1 cellular context compared by ENCODE assay signal in the genomic region with DNA sequence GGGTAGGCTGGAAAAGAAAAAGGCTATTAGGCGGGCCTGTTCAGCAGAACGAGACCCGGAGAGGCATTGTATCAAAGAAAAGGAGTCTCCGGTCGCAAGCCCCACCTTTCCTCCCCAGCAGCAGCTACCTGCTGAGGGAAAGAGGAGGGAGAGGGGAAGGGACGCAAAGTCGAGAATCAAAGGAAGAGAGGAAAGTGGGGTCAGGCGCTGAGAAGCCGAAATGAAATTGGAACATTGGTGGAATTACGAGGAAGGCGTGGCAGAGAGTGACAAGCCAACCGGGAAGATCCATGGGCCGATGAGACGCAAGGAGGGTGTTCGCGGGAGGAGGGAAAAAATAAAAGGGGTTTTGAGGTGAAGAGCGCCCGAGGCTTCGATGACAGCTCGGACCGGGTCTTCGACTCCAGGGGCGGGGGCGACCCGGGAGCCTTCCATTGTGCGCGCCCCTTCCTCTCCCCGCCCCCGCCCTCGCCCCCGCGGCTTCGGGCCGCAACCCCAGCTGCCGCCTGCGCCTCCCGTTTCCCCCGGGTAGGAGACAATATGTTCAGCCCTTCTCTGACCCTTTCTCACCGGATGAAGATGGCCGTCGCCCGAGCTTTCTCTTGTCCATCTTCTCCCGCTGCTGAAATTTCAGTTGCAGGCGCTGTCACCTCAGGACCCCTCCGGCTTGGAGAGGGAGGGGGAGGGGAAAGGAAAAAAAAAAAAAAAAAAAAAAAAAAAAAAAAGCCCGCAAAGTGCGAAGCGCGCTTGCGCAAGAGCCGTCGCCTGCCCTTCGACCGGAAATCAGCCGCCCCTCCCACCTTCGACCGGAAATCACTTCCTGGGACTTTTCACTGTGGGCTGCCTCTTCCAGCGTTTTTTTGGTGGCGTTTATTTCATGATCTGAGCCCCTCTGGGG.
A peak's percentile ranks its signal among the peaks of the same experiment; 100 is the strongest.
TF ChIP-seq lines count a peak whose summit lies in the region.

A gene with protein sequence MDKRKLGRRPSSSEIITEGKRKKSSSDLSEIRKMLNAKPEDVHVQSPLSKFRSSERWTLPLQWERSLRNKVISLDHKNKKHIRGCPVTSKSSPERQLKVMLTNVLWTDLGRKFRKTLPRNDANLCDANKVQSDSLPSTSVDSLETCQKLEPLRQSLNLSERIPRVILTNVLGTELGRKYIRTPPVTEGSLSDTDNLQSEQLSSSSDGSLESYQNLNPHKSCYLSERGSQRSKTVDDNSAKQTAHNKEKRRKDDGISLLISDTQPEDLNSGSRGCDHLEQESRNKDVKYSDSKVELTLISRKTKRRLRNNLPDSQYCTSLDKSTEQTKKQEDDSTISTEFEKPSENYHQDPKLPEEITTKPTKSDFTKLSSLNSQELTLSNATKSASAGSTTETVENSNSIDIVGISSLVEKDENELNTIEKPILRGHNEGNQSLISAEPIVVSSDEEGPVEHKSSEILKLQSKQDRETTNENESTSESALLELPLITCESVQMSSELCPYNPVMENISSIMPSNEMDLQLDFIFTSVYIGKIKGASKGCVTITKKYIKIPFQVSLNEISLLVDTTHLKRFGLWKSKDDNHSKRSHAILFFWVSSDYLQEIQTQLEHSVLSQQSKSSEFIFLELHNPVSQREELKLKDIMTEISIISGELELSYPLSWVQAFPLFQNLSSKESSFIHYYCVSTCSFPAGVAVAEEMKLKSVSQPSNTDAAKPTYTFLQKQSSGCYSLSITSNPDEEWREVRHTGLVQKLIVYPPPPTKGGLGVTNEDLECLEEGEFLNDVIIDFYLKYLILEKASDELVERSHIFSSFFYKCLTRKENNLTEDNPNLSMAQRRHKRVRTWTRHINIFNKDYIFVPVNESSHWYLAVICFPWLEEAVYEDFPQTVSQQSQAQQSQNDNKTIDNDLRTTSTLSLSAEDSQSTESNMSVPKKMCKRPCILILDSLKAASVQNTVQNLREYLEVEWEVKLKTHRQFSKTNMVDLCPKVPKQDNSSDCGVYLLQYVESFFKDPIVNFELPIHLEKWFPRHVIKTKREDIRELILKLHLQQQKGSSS (minus strand): TSS at position 692 of the 898 bp plus-strand sequence. CDS start 82 bp downstream, at position 610.

TF ChIP-seq in GM12878, 131 proteins besides CTCF, POLR2A, EP300 and RAD21 (continued from another document and continues in another):
- TF ChIP-seq SREBF1 (IDR thresholded peaks at IDR 0.05; ENCODE audit: low read length) (no peak), WRNIP1 (IDR thresholded peaks at IDR 0.05; ENCODE audit: borderline replicate concordance, low read depth, low read length) (no peak), SUPT20H (IDR thresholded peaks at IDR 0.05; ENCODE audit: borderline replicate concordance, control insufficient read depth, low read depth, low read length) (no peak), ASH2L (IDR thresholded peaks at IDR 0.05; ENCODE audit: borderline replicate concordance, low read depth) (peak; percentile 100), BHLHE40 (IDR thresholded peaks at IDR 0.05; ENCODE audit: borderline replicate concordance in 1 of 2, low read depth in 2 of 2, low read length in 1 of 2) (0 out of 4 replicates have a peak, but pooled peaks of 1 of the 2 experiments have one; percentile 33), ESRRA (IDR thresholded peaks at IDR 0.05; ENCODE audit: low read length) (0 out of 2 replicates have a peak, but pooled peaks have one; percentile 31), BCL11A (IDR thresholded peaks at IDR 0.05; ENCODE audit: low read depth, low read length) (no peak), CHD4 (IDR thresholded peaks at IDR 0.05) (no peak), SIN3A (IDR thresholded peaks at IDR 0.05; ENCODE audit: low read depth, low read length) (0 out of 2 replicates have a peak, but pooled peaks have one; percentile 12), TCF7 (IDR thresholded peaks at IDR 0.05; ENCODE audit: borderline replicate concordance) (no peak; the same call in 1 of the 2 replicates), FOXM1 (IDR thresholded peaks at IDR 0.05; ENCODE audit: low read depth, low read length) (peak; percentile 58; the same call in 1 of the 2 replicates), MEF2A (IDR thresholded peaks at IDR 0.05; ENCODE audit: insufficient read depth, low read depth, low read length) (no peak), RBBP5 (conservative IDR thresholded peaks at IDR 0.05) (peak; percentile 99), SPI1 (IDR thresholded peaks at IDR 0.05; ENCODE audit: borderline replicate concordance, insufficient read depth, low read depth, low read length) (no peak), CHD1 (IDR thresholded peaks at IDR 0.05; ENCODE audit: low read depth, low read length) (no peak), TCF12 (IDR thresholded peaks at IDR 0.05; ENCODE audit: low read depth, low read length) (0 out of 2 replicates have a peak, but pooled peaks have one; percentile 9), PAX8 (IDR thresholded peaks at IDR 0.05) (no peak), SMAD5 (IDR thresholded peaks at IDR 0.05; ENCODE audit: low read depth) (no peak), KDM1A (IDR thresholded peaks at IDR 0.05; ENCODE audit: borderline replicate concordance) (no peak), LARP7 (IDR thresholded peaks at IDR 0.05) (no peak), GATAD2B (conservative IDR thresholded peaks at IDR 0.05; ENCODE audit: low read depth) (no peak), SRF (IDR thresholded peaks at IDR 0.05; ENCODE audit: low read depth in 2 of 2, low read length in 2 of 2) (no peak), NBN (IDR thresholded peaks at IDR 0.05) (0 out of 2 replicates have a peak, but pooled peaks have one; percentile 30)
- TF ChIP-seq, protein P1, sequence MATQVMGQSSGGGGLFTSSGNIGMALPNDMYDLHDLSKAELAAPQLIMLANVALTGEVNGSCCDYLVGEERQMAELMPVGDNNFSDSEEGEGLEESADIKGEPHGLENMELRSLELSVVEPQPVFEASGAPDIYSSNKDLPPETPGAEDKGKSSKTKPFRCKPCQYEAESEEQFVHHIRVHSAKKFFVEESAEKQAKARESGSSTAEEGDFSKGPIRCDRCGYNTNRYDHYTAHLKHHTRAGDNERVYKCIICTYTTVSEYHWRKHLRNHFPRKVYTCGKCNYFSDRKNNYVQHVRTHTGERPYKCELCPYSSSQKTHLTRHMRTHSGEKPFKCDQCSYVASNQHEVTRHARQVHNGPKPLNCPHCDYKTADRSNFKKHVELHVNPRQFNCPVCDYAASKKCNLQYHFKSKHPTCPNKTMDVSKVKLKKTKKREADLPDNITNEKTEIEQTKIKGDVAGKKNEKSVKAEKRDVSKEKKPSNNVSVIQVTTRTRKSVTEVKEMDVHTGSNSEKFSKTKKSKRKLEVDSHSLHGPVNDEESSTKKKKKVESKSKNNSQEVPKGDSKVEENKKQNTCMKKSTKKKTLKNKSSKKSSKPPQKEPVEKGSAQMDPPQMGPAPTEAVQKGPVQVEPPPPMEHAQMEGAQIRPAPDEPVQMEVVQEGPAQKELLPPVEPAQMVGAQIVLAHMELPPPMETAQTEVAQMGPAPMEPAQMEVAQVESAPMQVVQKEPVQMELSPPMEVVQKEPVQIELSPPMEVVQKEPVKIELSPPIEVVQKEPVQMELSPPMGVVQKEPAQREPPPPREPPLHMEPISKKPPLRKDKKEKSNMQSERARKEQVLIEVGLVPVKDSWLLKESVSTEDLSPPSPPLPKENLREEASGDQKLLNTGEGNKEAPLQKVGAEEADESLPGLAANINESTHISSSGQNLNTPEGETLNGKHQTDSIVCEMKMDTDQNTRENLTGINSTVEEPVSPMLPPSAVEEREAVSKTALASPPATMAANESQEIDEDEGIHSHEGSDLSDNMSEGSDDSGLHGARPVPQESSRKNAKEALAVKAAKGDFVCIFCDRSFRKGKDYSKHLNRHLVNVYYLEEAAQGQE (IDR thresholded peaks at IDR 0.05; ENCODE audit: low read depth, low read length) = no peak
- TF ChIP-seq, protein P2, sequence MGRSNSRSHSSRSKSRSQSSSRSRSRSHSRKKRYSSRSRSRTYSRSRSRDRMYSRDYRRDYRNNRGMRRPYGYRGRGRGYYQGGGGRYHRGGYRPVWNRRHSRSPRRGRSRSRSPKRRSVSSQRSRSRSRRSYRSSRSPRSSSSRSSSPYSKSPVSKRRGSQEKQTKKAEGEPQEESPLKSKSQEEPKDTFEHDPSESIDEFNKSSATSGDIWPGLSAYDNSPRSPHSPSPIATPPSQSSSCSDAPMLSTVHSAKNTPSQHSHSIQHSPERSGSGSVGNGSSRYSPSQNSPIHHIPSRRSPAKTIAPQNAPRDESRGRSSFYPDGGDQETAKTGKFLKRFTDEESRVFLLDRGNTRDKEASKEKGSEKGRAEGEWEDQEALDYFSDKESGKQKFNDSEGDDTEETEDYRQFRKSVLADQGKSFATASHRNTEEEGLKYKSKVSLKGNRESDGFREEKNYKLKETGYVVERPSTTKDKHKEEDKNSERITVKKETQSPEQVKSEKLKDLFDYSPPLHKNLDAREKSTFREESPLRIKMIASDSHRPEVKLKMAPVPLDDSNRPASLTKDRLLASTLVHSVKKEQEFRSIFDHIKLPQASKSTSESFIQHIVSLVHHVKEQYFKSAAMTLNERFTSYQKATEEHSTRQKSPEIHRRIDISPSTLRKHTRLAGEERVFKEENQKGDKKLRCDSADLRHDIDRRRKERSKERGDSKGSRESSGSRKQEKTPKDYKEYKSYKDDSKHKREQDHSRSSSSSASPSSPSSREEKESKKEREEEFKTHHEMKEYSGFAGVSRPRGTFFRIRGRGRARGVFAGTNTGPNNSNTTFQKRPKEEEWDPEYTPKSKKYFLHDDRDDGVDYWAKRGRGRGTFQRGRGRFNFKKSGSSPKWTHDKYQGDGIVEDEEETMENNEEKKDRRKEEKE (IDR thresholded peaks at IDR 0.05) = no peak
- TF ChIP-seq, protein P3, sequence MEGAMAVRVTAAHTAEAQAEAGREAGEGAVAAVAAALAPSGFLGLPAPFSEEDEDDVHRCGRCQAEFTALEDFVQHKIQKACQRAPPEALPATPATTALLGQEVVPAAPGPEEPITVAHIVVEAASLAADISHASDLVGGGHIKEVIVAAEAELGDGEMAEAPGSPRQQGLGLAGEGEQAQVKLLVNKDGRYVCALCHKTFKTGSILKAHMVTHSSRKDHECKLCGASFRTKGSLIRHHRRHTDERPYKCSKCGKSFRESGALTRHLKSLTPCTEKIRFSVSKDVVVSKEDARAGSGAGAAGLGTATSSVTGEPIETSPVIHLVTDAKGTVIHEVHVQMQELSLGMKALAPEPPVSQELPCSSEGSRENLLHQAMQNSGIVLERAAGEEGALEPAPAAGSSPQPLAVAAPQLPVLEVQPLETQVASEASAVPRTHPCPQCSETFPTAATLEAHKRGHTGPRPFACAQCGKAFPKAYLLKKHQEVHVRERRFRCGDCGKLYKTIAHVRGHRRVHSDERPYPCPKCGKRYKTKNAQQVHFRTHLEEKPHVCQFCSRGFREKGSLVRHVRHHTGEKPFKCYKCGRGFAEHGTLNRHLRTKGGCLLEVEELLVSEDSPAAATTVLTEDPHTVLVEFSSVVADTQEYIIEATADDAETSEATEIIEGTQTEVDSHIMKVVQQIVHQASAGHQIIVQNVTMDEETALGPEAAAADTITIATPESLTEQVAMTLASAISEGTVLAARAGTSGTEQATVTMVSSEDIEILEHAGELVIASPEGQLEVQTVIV (IDR thresholded peaks at IDR 0.05; ENCODE audit: borderline replicate concordance, partially characterized antibody) = no peak
- TF ChIP-seq, protein P4, sequence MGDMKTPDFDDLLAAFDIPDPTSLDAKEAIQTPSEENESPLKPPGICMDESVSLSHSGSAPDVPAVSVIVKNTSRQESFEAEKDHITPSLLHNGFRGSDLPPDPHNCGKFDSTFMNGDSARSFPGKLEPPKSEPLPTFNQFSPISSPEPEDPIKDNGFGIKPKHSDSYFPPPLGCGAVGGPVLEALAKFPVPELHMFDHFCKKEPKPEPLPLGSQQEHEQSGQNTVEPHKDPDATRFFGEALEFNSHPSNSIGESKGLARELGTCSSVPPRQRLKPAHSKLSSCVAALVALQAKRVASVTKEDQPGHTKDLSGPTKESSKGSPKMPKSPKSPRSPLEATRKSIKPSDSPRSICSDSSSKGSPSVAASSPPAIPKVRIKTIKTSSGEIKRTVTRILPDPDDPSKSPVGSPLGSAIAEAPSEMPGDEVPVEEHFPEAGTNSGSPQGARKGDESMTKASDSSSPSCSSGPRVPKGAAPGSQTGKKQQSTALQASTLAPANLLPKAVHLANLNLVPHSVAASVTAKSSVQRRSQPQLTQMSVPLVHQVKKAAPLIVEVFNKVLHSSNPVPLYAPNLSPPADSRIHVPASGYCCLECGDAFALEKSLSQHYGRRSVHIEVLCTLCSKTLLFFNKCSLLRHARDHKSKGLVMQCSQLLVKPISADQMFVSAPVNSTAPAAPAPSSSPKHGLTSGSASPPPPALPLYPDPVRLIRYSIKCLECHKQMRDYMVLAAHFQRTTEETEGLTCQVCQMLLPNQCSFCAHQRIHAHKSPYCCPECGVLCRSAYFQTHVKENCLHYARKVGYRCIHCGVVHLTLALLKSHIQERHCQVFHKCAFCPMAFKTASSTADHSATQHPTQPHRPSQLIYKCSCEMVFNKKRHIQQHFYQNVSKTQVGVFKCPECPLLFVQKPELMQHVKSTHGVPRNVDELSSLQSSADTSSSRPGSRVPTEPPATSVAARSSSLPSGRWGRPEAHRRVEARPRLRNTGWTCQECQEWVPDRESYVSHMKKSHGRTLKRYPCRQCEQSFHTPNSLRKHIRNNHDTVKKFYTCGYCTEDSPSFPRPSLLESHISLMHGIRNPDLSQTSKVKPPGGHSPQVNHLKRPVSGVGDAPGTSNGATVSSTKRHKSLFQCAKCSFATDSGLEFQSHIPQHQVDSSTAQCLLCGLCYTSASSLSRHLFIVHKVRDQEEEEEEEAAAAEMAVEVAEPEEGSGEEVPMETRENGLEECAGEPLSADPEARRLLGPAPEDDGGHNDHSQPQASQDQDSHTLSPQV (IDR thresholded peaks at IDR 0.05) = no peak
- TF ChIP-seq, protein P5, sequence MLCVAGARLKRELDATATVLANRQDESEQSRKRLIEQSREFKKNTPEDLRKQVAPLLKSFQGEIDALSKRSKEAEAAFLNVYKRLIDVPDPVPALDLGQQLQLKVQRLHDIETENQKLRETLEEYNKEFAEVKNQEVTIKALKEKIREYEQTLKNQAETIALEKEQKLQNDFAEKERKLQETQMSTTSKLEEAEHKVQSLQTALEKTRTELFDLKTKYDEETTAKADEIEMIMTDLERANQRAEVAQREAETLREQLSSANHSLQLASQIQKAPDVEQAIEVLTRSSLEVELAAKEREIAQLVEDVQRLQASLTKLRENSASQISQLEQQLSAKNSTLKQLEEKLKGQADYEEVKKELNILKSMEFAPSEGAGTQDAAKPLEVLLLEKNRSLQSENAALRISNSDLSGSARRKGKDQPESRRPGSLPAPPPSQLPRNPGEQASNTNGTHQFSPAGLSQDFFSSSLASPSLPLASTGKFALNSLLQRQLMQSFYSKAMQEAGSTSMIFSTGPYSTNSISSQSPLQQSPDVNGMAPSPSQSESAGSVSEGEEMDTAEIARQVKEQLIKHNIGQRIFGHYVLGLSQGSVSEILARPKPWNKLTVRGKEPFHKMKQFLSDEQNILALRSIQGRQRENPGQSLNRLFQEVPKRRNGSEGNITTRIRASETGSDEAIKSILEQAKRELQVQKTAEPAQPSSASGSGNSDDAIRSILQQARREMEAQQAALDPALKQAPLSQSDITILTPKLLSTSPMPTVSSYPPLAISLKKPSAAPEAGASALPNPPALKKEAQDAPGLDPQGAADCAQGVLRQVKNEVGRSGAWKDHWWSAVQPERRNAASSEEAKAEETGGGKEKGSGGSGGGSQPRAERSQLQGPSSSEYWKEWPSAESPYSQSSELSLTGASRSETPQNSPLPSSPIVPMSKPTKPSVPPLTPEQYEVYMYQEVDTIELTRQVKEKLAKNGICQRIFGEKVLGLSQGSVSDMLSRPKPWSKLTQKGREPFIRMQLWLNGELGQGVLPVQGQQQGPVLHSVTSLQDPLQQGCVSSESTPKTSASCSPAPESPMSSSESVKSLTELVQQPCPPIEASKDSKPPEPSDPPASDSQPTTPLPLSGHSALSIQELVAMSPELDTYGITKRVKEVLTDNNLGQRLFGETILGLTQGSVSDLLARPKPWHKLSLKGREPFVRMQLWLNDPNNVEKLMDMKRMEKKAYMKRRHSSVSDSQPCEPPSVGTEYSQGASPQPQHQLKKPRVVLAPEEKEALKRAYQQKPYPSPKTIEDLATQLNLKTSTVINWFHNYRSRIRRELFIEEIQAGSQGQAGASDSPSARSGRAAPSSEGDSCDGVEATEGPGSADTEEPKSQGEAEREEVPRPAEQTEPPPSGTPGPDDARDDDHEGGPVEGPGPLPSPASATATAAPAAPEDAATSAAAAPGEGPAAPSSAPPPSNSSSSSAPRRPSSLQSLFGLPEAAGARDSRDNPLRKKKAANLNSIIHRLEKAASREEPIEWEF (IDR thresholded peaks at IDR 0.05; ENCODE audit: insufficient replicate concordance, low read depth, low read length) = no peak
